In the genomic region with DNA sequence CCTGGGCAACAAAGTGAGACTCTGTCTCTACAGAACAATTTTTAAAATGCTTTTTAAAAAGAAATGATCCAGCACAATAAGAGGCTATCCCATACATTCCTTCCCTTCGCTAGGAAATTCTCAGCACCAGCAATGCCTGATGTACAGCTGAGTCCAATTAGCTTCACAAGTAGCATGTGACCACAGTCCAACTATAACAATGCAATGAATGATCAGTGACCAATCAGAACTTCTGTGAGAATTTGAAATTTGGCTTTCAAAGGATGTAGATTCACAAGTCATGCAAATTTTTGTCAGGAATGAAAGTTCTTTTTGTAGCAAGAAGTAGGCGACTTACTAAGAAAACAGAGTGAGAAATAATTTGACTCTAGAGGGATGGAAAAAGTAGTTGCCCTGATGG, we compare ENCODE assay signal across 24 cellular contexts.
"Had no signal": no experiment of that assay in that cellular context is flagged by ENCODE, and none has a peak within 500 bp of the region (broad histone marks: within the 10 kb centered on the region; RNA-seq: fewer than 3 reads in every experiment).

No MANE protein-coding gene starts in this region.

- H3K4me3 Mint-ChIP-seq: effector memory CD8-positive, alpha-beta T cell; immature natural killer cell; naive thymus-derived CD8-positive, alpha-beta T cell; nephron progenitor cell; stimulated activated naive B cell treated with anti-CD40 and anti-IgM and Interleukin-4, amounts not matched to agents 10 μg/mL and 1 μg/mL and 100 μg/mL, for 72 hours; stimulated activated naive CD8-positive, alpha-beta T cell treated with anti-CD3 and anti-CD28 coated beads, Interleukin-15, Interleukin-2, amounts not matched to agents 100 ng/mL and 50 ng/mL, for 24 hours had no signal

- H3K4me1 Mint-ChIP-seq: immature natural killer cell; naive thymus-derived CD8-positive, alpha-beta T cell; nephron progenitor cell; stimulated activated naive B cell treated with anti-CD40 and anti-IgM and Interleukin-4, amounts not matched to agents 10 μg/mL and 1 μg/mL and 100 μg/mL, for 72 hours had no signal

- H3K36me3 ChIP-seq: lower lobe of right lung, ovary, right lobe of liver, thoracic aorta, tibial nerve, upper lobe of left lung had no signal

- H3K36me3 Mint-ChIP-seq: immature natural killer cell; naive thymus-derived CD8-positive, alpha-beta T cell; stimulated activated naive B cell treated with anti-CD40 and anti-IgM and Interleukin-4, amounts not matched to agents 10 μg/mL and 1 μg/mL and 100 μg/mL, for 72 hours had no signal

- DNase-seq: cortex of kidney; effector memory CD8-positive, alpha-beta T cell; erythroblast; foreskin keratinocyte; hypothalamus; immature natural killer cell; islet precursor cell; left ventricle myocardium superior; lower lobe of right lung; naive thymus-derived CD8-positive, alpha-beta T cell; nephron progenitor cell; occipital lobe; ovary; posterior cingulate gyrus; psoas muscle; right lobe of liver; small intestine; stimulated activated CD4-positive, alpha-beta T cell treated with anti-CD3 and anti-CD28 coated beads, Interleukin-15, amount 100 ng/mL, for 24 hours; stimulated activated CD4-positive, alpha-beta T cell treated with anti-CD3 and anti-CD28 coated beads, Interleukin-2, amount 100 ng/mL, for 48 hours; stimulated activated naive B cell treated with anti-CD40 and anti-IgM and Interleukin-4, amounts not matched to agents 10 μg/mL and 1 μg/mL and 100 μg/mL, for 72 hours; upper lobe of left lung had no signal

- H3K27ac ChIP-seq: foreskin keratinocyte, lower lobe of right lung, ovary, psoas muscle, right lobe of liver, thoracic aorta, tibial nerve, upper lobe of left lung had no signal

- H3K9me3 ChIP-seq: lower lobe of right lung, ovary, psoas muscle, right lobe of liver, thoracic aorta, tibial nerve, upper lobe of left lung had no signal

- H3K9me3 Mint-ChIP-seq: effector memory CD8-positive, alpha-beta T cell; immature natural killer cell; naive thymus-derived CD8-positive, alpha-beta T cell; nephron progenitor cell; stimulated activated naive B cell treated with anti-CD40 and anti-IgM and Interleukin-4, amounts not matched to agents 10 μg/mL and 1 μg/mL and 100 μg/mL, for 72 hours; stimulated activated naive CD8-positive, alpha-beta T cell treated with anti-CD3 and anti-CD28 coated beads, Interleukin-15, Interleukin-2, amounts not matched to agents 100 ng/mL and 50 ng/mL, for 24 hours had no signal

- H3K4me1 ChIP-seq: foreskin keratinocyte, psoas muscle, right lobe of liver, upper lobe of left lung had no signal

- H3K27me3 ChIP-seq: foreskin keratinocyte, ovary, right lobe of liver, tibial nerve, upper lobe of left lung had no signal

- H3K27ac Mint-ChIP-seq: effector memory CD8-positive, alpha-beta T cell; immature natural killer cell; nephron progenitor cell; stimulated activated naive B cell treated with anti-CD40 and anti-IgM and Interleukin-4, amounts not matched to agents 10 μg/mL and 1 μg/mL and 100 μg/mL, for 72 hours; stimulated activated naive CD8-positive, alpha-beta T cell treated with anti-CD3 and anti-CD28 coated beads, Interleukin-15, Interleukin-2, amounts not matched to agents 100 ng/mL and 50 ng/mL, for 24 hours had no signal

- H3K4me3 ChIP-seq: lower lobe of right lung, ovary, psoas muscle, right lobe of liver, thoracic aorta, tibial nerve, upper lobe of left lung had no signal

- H3K27me3 Mint-ChIP-seq: effector memory CD8-positive, alpha-beta T cell; stimulated activated naive B cell treated with anti-CD40 and anti-IgM and Interleukin-4, amounts not matched to agents 10 μg/mL and 1 μg/mL and 100 μg/mL, for 72 hours; stimulated activated naive CD8-positive, alpha-beta T cell treated with anti-CD3 and anti-CD28 coated beads, Interleukin-15, Interleukin-2, amounts not matched to agents 100 ng/mL and 50 ng/mL, for 24 hours had no signal

- ATAC-seq: effector memory CD8-positive, alpha-beta T cell; foreskin keratinocyte; left ventricle myocardium superior; lower lobe of right lung; naive thymus-derived CD8-positive, alpha-beta T cell; psoas muscle; right lobe of liver; stimulated activated naive B cell treated with anti-CD40 and anti-IgM and Interleukin-4, amounts not matched to agents 10 μg/mL and 1 μg/mL and 100 μg/mL, for 72 hours had no signal
